In genomic region chr12:92445253-92446081, GRCh38 we compare ENCODE assay signal across 8 cellular contexts.
DNase-seq lines count a peak whose midpoint lies in the region; ATAC-seq and TF ChIP-seq lines count a peak whose summit lies in the region.

No MANE protein-coding gene starts in this region.

- H3K9me3 ChIP-seq in SU-DHL-6 (ENCODE audit: insufficient read depth, low read length) (no peaks in the 10 kb centered on the region), neural progenitor cell (ENCODE audit: low read depth) (no peaks in the 10 kb centered on the region)
- no peaks in the 10 kb centered on the region for H3K9me3 ChIP-seq in effector memory CD4-positive, alpha-beta T cell (ENCODE audit: control insufficient read depth, low read length)

- H3F3A ChIP-seq in SU-DHL-6 (ENCODE audit: insufficient read depth) (peaks cover 28% of the 10 kb centered on the region), neural progenitor cell (ENCODE audit: low read depth) (no peaks in the 10 kb centered on the region)

- no peaks in the 10 kb centered on the region for H3K9me2 ChIP-seq in SU-DHL-6 (replicated peaks; ENCODE audit: insufficient read depth, low read length)

- H3K79me2 ChIP-seq in SU-DHL-6 (ENCODE audit: insufficient read depth, low read length) (no peaks in the 10 kb centered on the region), neural progenitor cell (ENCODE audit: low read depth) (no peaks in the 10 kb centered on the region)

- H3K27ac Mint-ChIP-seq in neural progenitor cell: no peak overlapping the region

- H3K4me1 Mint-ChIP-seq in neural progenitor cell: peaks cover 11% of the 10 kb centered on the region

- H3K4me2 ChIP-seq in SU-DHL-6 (ENCODE audit: low read depth, low read length, poor library complexity, severe bottlenecking) (peak overlapping the region; percentile 63), neural progenitor cell (no peak overlapping the region)

- H4K20me1 ChIP-seq in SU-DHL-6 (ENCODE audit: low read depth, low read length) (no peaks in the 10 kb centered on the region), neural progenitor cell (ENCODE audit: low read depth) (no peaks in the 10 kb centered on the region)

- H2AFZ ChIP-seq in SU-DHL-6 (ENCODE audit: low read depth, low read length, severe bottlenecking) (peak overlapping the region; percentile 50), neural progenitor cell (replicated peaks) (peak overlapping the region; percentile 32)

- H3K36me3 ChIP-seq in SU-DHL-6 (ENCODE audit: low read length) (no peaks in the 10 kb centered on the region), neural progenitor cell (no peaks in the 10 kb centered on the region)
- H3K36me3 ChIP-seq in effector memory CD4-positive, alpha-beta T cell (ENCODE audit: control insufficient read depth, insufficient read depth, low read length): no peaks in the 10 kb centered on the region

- H3K27me3 Mint-ChIP-seq in neural progenitor cell (ENCODE audit: insufficient read depth, low read depth): no peaks in the 10 kb centered on the region

- H3K36me3 Mint-ChIP-seq in neural progenitor cell: peaks cover 1% of the 10 kb centered on the region

- H3K9ac ChIP-seq in SU-DHL-6 (ENCODE audit: low read length): peak overlapping the region; percentile 56
- H3K9ac ChIP-seq in neural progenitor cell: no peak overlapping the region

- peak; percentile 80 for ATAC-seq in GM18867 (IDR thresholded peaks at IDR 0.05; ENCODE audit: unreplicated experiment)
- ATAC-seq in HG02759 (IDR thresholded peaks at IDR 0.05; ENCODE audit: unreplicated experiment): peak; percentile 87

- peaks cover 6% of the 10 kb centered on the region for H3K4me1 ChIP-seq in neural progenitor cell
- H3K4me1 ChIP-seq in effector memory CD4-positive, alpha-beta T cell (ENCODE audit: control insufficient read depth, insufficient read depth, low read length, poor library complexity, severe bottlenecking): no peaks in the 10 kb centered on the region

- H3K27me3 ChIP-seq in SU-DHL-6 (ENCODE audit: low read length) (no peaks in the 10 kb centered on the region), neural progenitor cell (no peaks in the 10 kb centered on the region)
- H3K27me3 ChIP-seq in effector memory CD4-positive, alpha-beta T cell (replicated peaks; ENCODE audit: control insufficient read depth, insufficient read depth, low read length, poor library complexity, severe bottlenecking): no peaks in the 10 kb centered on the region

- TF ChIP-seq CTCF in SU-DHL-6 (IDR thresholded peaks at IDR 0.05; ENCODE audit: insufficient read depth, low read length, poor library complexity, severe bottlenecking) (no peak), neural progenitor cell (IDR thresholded peaks at IDR 0.05) (no peak)

- peak overlapping the region; percentile 93 for H3K27ac ChIP-seq in SU-DHL-6 (ENCODE audit: low read depth, low read length)
- H3K27ac ChIP-seq in neural progenitor cell: no peak overlapping the region
- no peak overlapping the region for H3K27ac ChIP-seq in effector memory CD4-positive, alpha-beta T cell (ENCODE audit: insufficient read depth, low read length, poor library complexity, severe bottlenecking)

- H3K9me3 Mint-ChIP-seq in neural progenitor cell: peaks cover 10% of the 10 kb centered on the region

- DNase-seq in neural progenitor cell (ENCODE audit: low spot score) (no peak), activated T-cell treated with anti-CD3 and anti-CD28 coated beads for 4 hours (no peak), SK-N-DZ (ENCODE audit: low spot score) (no peak), pons (ENCODE audit: low spot score) (no peak)
- DNase-seq in effector memory CD4-positive, alpha-beta T cell: no peak

- H3K4me3 ChIP-seq in SU-DHL-6 (ENCODE audit: insufficient read depth, low read length, poor library complexity, severe bottlenecking) (peak overlapping the region; percentile 23), neural progenitor cell (no peak overlapping the region)
- H3K4me3 ChIP-seq in effector memory CD4-positive, alpha-beta T cell (ENCODE audit: insufficient read depth, low read depth, low read length, poor library complexity, severe bottlenecking): no peak overlapping the region

- H3K4me3 Mint-ChIP-seq in neural progenitor cell: no peak overlapping the region
